Comparison of ENCODE assay signal across 34 cellular contexts in the genomic region with DNA sequence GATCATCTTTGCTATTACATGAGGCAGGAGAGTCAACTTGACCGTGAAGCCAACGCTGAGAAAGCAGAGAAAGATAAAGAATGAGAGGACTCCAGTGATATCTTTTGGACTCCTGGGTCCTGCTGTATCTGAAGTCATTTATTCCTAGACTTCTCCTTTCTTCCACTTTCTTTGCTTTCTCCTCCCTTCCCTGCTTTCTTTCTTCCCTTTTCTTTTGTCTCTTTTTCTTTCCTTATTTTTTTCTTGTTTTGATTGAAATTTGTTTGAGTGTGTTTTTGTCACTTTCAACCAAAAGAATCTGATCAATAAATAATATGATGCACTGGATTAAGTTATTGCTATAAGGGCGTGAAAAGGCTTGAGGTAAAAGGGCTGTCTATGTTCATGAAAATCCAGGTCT. TPM values are rescaled to one million over a fixed set of nuclear protein-coding genes. Genes with fewer than 3 reads are reported as not detected.
"Had no signal": no experiment of that assay in that cellular context is flagged by ENCODE, and none has a peak within 500 bp of the region (broad histone marks: within the 10 kb centered on the region; RNA-seq: fewer than 3 reads in every experiment).

No MANE protein-coding gene starts in this region.

- H3K4me3 ChIP-seq: adrenal gland, ascending aorta, cardiac muscle cell had no signal

- H3K27me3 ChIP-seq: adrenal gland, ascending aorta, cardiac muscle cell had no signal

- H3K9me3 ChIP-seq: adrenal gland, ascending aorta had no signal

- ATAC-seq: activated CD8-positive, alpha-beta T cell treated with anti-CD3 and anti-CD28 coated beads for 36 hours; activated naive CD4-positive, alpha-beta T cell treated with anti-CD3 and anti-CD28 coated beads, Interleukin-2, amount 50 U/mL, for 72 hours; activated T-cell treated with anti-CD3 and anti-CD28 coated beads, Interleukin-2, amount 50 U/mL, for 4 hours; activated T-cell treated with anti-CD3 and anti-CD28 coated beads, Interleukin-2, amount 50 U/mL, for 72 hours; activated T-helper 17 cell treated with anti-CD3 and anti-CD28 coated beads, Interleukin-2, amount 50 U/mL, for 72 hours had no signal

- FAIRE-seq: bronchial epithelial cell, TTC549 had no signal

- H3K27ac ChIP-seq: ascending aorta, cardiac muscle cell, VCaP had no signal

- H3K36me3 ChIP-seq: adrenal gland, ascending aorta, cardiac muscle cell had no signal

- H3K4me1 ChIP-seq: adrenal gland, ascending aorta had no signal

- DNase-seq: activated B cell treated with CpG ODN at 0.5 μM for 24 hours; activated CD4-positive, alpha-beta memory T cell treated with anti-CD3 and anti-CD28 coated beads for 36 hours; activated CD4-positive, alpha-beta T cell treated with anti-CD3 and anti-CD28 coated beads for 4 hours; activated CD4-positive, alpha-beta T cell treated with anti-CD3 and anti-CD28 coated beads, Interleukin-2, amount 10 ng/mL, durations not matched to agents 24 days and 14 days; activated CD4-positive, alpha-beta T cell treated with anti-CD3 and anti-CD28 coated beads, Interleukin-2, amount 50 U/mL, for 1 hour; activated CD4-positive, alpha-beta T cell treated with anti-CD3 and anti-CD28 coated beads, Interleukin-2, amount 50 U/mL, for 4 hours; activated CD4-positive, CD25-positive, alpha-beta regulatory T cell treated with anti-CD3 and anti-CD28 coated beads, Interleukin-2, amount 50 U/mL, for 72 hours; activated CD8-positive, alpha-beta memory T cell treated with anti-CD3 and anti-CD28 coated beads, Interleukin-2, amount 50 U/mL, for 4 hours; activated CD8-positive, alpha-beta T cell treated with anti-CD3 and anti-CD28 coated beads for 36 hours; activated effector memory CD4-positive, alpha-beta T cell treated with anti-CD3 and anti-CD28 coated beads, Interleukin-2, amount 50 U/mL, for 16 hours; activated gamma-delta T cell treated with Interleukin-2 at 50 U/mL for 16 hours; activated naive CD4-positive, alpha-beta T cell; activated naive CD4-positive, alpha-beta T cell treated with anti-CD3 and anti-CD28 coated beads for 36 hours; activated naive CD4-positive, alpha-beta T cell treated with anti-CD3 and anti-CD28 coated beads, Interleukin-2, amount 50 U/mL, for 16 hours; activated naive CD8-positive, alpha-beta T cell treated with anti-CD3 and anti-CD28 coated beads for 36 hours; activated T-cell treated with anti-CD3 and anti-CD28 coated beads for 4 hours; activated T-cell treated with anti-CD3 and anti-CD28 coated beads, Interleukin-2, amount 50 U/mL, for 1 hour; activated T-cell treated with anti-CD3 and anti-CD28 coated beads, Interleukin-2, amount 50 U/mL, for 4 hours; activated T-cell treated with anti-CD3 and anti-CD28 coated beads, Interleukin-2, amount 50 U/mL, for 72 hours; caudate nucleus; cerebellar nuclear complex; T-helper 1 cell; T-helper 2 cell; T-helper 9 cell had no signal

RNA-seq across cellular contexts. Expression of gene SLC4A8, which starts 20.0 kb away (rescaled TPM):
- total RNA-seq: ascending aorta had no signal

RNA-seq across cellular contexts. Expression of gene CELA1, which starts 58.1 kb away (rescaled TPM):
- total RNA-seq: activated B cell treated with CpG ODN at 0.5 μM for 24 hours; activated CD4-positive, alpha-beta T cell treated with anti-CD3 and anti-CD28 coated beads, Interleukin-2, amount 10 ng/mL, durations not matched to agents 24 days and 14 days; activated CD8-positive, alpha-beta memory T cell treated with anti-CD3 and anti-CD28 coated beads for 36 hours; activated naive CD4-positive, alpha-beta T cell treated with anti-CD3 and anti-CD28 coated beads, Interleukin-2, amount 50 U/mL, for 72 hours; activated naive CD8-positive, alpha-beta T cell treated with anti-CD3 and anti-CD28 coated beads for 36 hours; activated T-cell treated with anti-CD3 and anti-CD28 coated beads, Interleukin-2, amount 50 U/mL, for 4 hours; activated T-helper 1 cell treated with anti-CD3 and anti-CD28 coated beads, Interleukin-12 subunit alpha, Interleukin-12 subunit beta, Interleukin-2, Interleukin-4 antibody, amounts not matched to agents 30 ng/mL and 10 ng/mL and 1 ng/mL, durations not matched to agents 14 hours and 24 hours and 36 hours; activated T-helper 17 cell treated with anti-CD3 and anti-CD28 coated beads, Interleukin-2, amount 50 U/mL, for 72 hours; ascending aorta; bronchial epithelial cell; cardiac muscle cell had no signal
- polyA plus RNA-seq: cardiac muscle cell had no signal
